8 cellular contexts compared by ENCODE assay signal in genomic region chr7:152675761-152676636, GRCh38. TPM values are rescaled to one million over a fixed set of nuclear protein-coding genes. Genes with fewer than 3 reads are reported as not detected.
DNase-seq lines count a peak whose midpoint lies in the region; ATAC-seq and TF ChIP-seq lines count a peak whose summit lies in the region.

Gene XRCC2, minus strand, starts transcription at chr7:152676141. Its CDS starts 62 bp downstream, at chr7:152676079.

- H4K20me1 ChIP-seq in OCI-LY3 (ENCODE audit: insufficient read depth, low read length): peaks cover 22% of the 10 kb centered on the region

- H3K27me3 ChIP-seq in OCI-LY3 (ENCODE audit: low read depth, low read length): no peaks in the 10 kb centered on the region
- H3K27me3 ChIP-seq in mononuclear cell (ENCODE audit: insufficient read depth, low read length): no peaks in the 10 kb centered on the region

- H3K27ac ChIP-seq in OCI-LY3 (ENCODE audit: low read length): peak within 1 kb of the TSS; percentile 51

- peaks cover 12% of the 10 kb centered on the region for H3K36me3 ChIP-seq in OCI-LY3 (replicated peaks; ENCODE audit: low read depth, low read length)

- H3K9me3 ChIP-seq in OCI-LY3 (ENCODE audit: insufficient read depth, low read length) (no peaks in the 10 kb centered on the region), mononuclear cell (ENCODE audit: low read depth, low read length) (no peaks in the 10 kb centered on the region)

- H3K4me2 ChIP-seq in OCI-LY3 (ENCODE audit: low read length): peak within 1 kb of the TSS; percentile 99

- H3K9ac ChIP-seq in OCI-LY3 (ENCODE audit: low read length): peak within 1 kb of the TSS; percentile 89

- H3K79me2 ChIP-seq in OCI-LY3 (ENCODE audit: low read length): peaks cover 48% of the 10 kb centered on the region

- H3K4me1 ChIP-seq in OCI-LY3 (ENCODE audit: low read length) (peaks cover 9% of the 10 kb centered on the region; the same call in 1 of the 2 replicates), mononuclear cell (ENCODE audit: insufficient read depth, low read length) (peaks cover 15% of the 10 kb centered on the region)

- TF ChIP-seq CTCF in OCI-LY3 (IDR thresholded peaks at IDR 0.05; ENCODE audit: low read depth, low read length): no peak
- no peak for TF ChIP-seq CTCF in epithelial cell of esophagus (IDR thresholded peaks at IDR 0.05; ENCODE audit: insufficient read depth, low read depth, low read length, missing control alignments)

- DNase-seq in DMS 273 treated with DMSO at 0.1 percent for 48 hours (lab: John Stamatoyannopoulos, UW): peak; percentile 87
- peak; percentile 93 for DNase-seq in HuH-7.5 (ENCODE audit: low spot score)
- DNase-seq in activated CD8-positive, alpha-beta memory T cell treated with anti-CD3 and anti-CD28 coated beads, Interleukin-2, amount 50 U/mL, for 48 hours: peak; percentile 100
- DNase-seq in epithelial cell of esophagus (ENCODE audit: low read depth): peak; percentile 89
- DNase-seq in stimulated activated CD8-positive, alpha-beta memory T cell treated with anti-CD3 and anti-CD28 coated beads, Interleukin-2, amount 100 ng/mL, for 48 hours (ENCODE audit: low read depth in 2 of 2): peak; percentile 88 to 95

- ATAC-seq in GM21528 (IDR thresholded peaks at IDR 0.05; ENCODE audit: low FRiP score, unreplicated experiment): peak; percentile 95

- peak within 1 kb of the TSS; percentile 47; the same call in 1 of the 2 replicates for H2AFZ ChIP-seq in OCI-LY3 (ENCODE audit: low read depth, low read length)

- H3K4me3 ChIP-seq in OCI-LY3 (ENCODE audit: low read length) (peak within 1 kb of the TSS; percentile 93), epithelial cell of esophagus (ENCODE audit: low read length) (peak within 1 kb of the TSS; percentile 50), mononuclear cell (ENCODE audit: low read length) (peak within 1 kb of the TSS; percentile 59)

RNA-seq across cellular contexts. Expression of gene XRCC2, which starts in this region (rescaled TPM):
- total RNA-seq in mononuclear cell: 0.42 TPM

Comparison
In these comparisons a context has a peak if more than half of its experiments do, and no peak if none do; other contexts are left out.
1. Peak in every context shown above with its lines: DNase-seq, ATAC-seq, H3K4me3 ChIP-seq and H3K27ac ChIP-seq.